ENCODE assay signal across 20 cellular contexts in genomic region chr10:62719058-62719457, GRCh38.
"Had no signal": no experiment of that assay in that cellular context is flagged by ENCODE, and none has a peak within 500 bp of the region (broad histone marks: within the 10 kb centered on the region; RNA-seq: fewer than 3 reads in every experiment).

No MANE protein-coding gene starts in this region.

- H2AFZ ChIP-seq: neural progenitor cell had no signal

- H3K27ac Mint-ChIP-seq: natural killer cell treated with Interleukin-12 subunit alpha and Interleukin-12 subunit beta and Interleukin-15 and Interleukin-18, amount 100 ng/mL, for 72 hours; neural progenitor cell had no signal

- H3K4me2 ChIP-seq: neural progenitor cell had no signal

- H3K4me3 ChIP-seq: esophagus muscularis mucosa, gastrocnemius medialis, heart right ventricle, neural progenitor cell, ovary, right atrium auricular region, suprapubic skin, thyroid gland, upper lobe of left lung, vagina had no signal

- ATAC-seq: gastrocnemius medialis; heart right ventricle; left lobe of liver; natural killer cell treated with Interleukin-12 subunit alpha and Interleukin-12 subunit beta and Interleukin-15 and Interleukin-18, amount 100 ng/mL, for 72 hours; stimulated activated naive CD8-positive, alpha-beta T cell treated with anti-CD3 and anti-CD28 coated beads, Interleukin-15, Interleukin-2, amounts not matched to agents 100 U/mL and 50 U/mL, for 24 hours had no signal

- H3K4me1 ChIP-seq: esophagus muscularis mucosa, gastrocnemius medialis, heart right ventricle, neural progenitor cell, right atrium auricular region, suprapubic skin, thyroid gland, upper lobe of left lung, vagina had no signal

- H3K9me3 ChIP-seq: esophagus muscularis mucosa, gastrocnemius medialis, heart right ventricle, ovary, right atrium auricular region, suprapubic skin, thyroid gland, upper lobe of left lung, vagina had no signal

- H3K9me3 Mint-ChIP-seq: natural killer cell treated with Interleukin-12 subunit alpha and Interleukin-12 subunit beta and Interleukin-15 and Interleukin-18, amount 100 ng/mL, for 72 hours; neural progenitor cell had no signal

- H3K4me1 Mint-ChIP-seq: neural progenitor cell had no signal

- DNase-seq: effector memory CD4-positive, alpha-beta T cell; gastrocnemius medialis; heart right ventricle; islet precursor cell; mammary epithelial cell; nucleus accumbens; ovary; small intestine; stimulated activated CD4-positive, alpha-beta T cell treated with anti-CD3 and anti-CD28 coated beads, Interleukin-12 subunit alpha, Interleukin-12 subunit beta, amount 100 ng/mL, for 4 hours; stimulated activated naive CD8-positive, alpha-beta T cell treated with anti-CD3 and anti-CD28 coated beads, Interleukin-15, Interleukin-2, amounts not matched to agents 100 U/mL and 50 U/mL, for 24 hours; thyroid gland; upper lobe of left lung had no signal

- H3K36me3 Mint-ChIP-seq: natural killer cell treated with Interleukin-12 subunit alpha and Interleukin-12 subunit beta and Interleukin-15 and Interleukin-18, amount 100 ng/mL, for 72 hours; neural progenitor cell had no signal

- H3K27me3 ChIP-seq: esophagus muscularis mucosa, gastrocnemius medialis, neural progenitor cell, ovary, right atrium auricular region, suprapubic skin, thyroid gland, upper lobe of left lung, vagina had no signal

- H3K9ac ChIP-seq: neural progenitor cell had no signal

- H3K27ac ChIP-seq: esophagus muscularis mucosa, gastrocnemius medialis, heart right ventricle, neural progenitor cell, ovary, right atrium auricular region, suprapubic skin, thyroid gland, upper lobe of left lung, vagina had no signal

- FAIRE-seq: endometrium, small intestine had no signal

- H3K27me3 Mint-ChIP-seq: natural killer cell treated with Interleukin-12 subunit alpha and Interleukin-12 subunit beta and Interleukin-15 and Interleukin-18, amount 100 ng/mL, for 72 hours had no signal

- H3K4me3 Mint-ChIP-seq: natural killer cell treated with Interleukin-12 subunit alpha and Interleukin-12 subunit beta and Interleukin-15 and Interleukin-18, amount 100 ng/mL, for 72 hours; neural progenitor cell had no signal

- H3K36me3 ChIP-seq: esophagus muscularis mucosa, gastrocnemius medialis, heart right ventricle, neural progenitor cell, ovary, right atrium auricular region, suprapubic skin, thyroid gland, upper lobe of left lung, vagina had no signal
